ENCODE assay signal across 9 cellular contexts in genomic region chr17:42667088-42667951, GRCh38. TPM values are rescaled to one million over a fixed set of nuclear protein-coding genes. Genes with fewer than 3 reads are reported as not detected.
A peak's percentile ranks its signal among the peaks of the same experiment; 100 is the strongest.
DNase-seq lines count a peak whose midpoint lies in the region; ATAC-seq and TF ChIP-seq lines count a peak whose summit lies in the region.
"Had no signal": no experiment of that assay in that cellular context is flagged by ENCODE, and none has a peak within 500 bp of the region (broad histone marks: within the 10 kb centered on the region; RNA-seq: fewer than 3 reads in every experiment).

No MANE protein-coding gene starts in this region.

- H3K27me3 ChIP-seq in HCT116 (ENCODE audit: insufficient read depth, low read length) (no peaks in the 10 kb centered on the region), ascending aorta (no peaks in the 10 kb centered on the region)
- H3K27me3 ChIP-seq: cardiac muscle cell had no signal

- peak overlapping the region; percentile 60 for H3K4me2 ChIP-seq in HCT116 (ENCODE audit: low read length)

- peaks cover 20% of the 10 kb centered on the region in 2 experiments for H3K4me1 ChIP-seq in HCT116 (ENCODE audit: control insufficient read depth in 1 of 2, insufficient read depth in 2 of 2, low read length in 2 of 2)
- peaks cover 4 to 28% of the 10 kb centered on the region in 2 donors for H3K4me1 ChIP-seq in ascending aorta

- no peaks in the 10 kb centered on the region for H3K9me2 ChIP-seq in HCT116 (ENCODE audit: insufficient read depth)

- H3K9me3 ChIP-seq in HCT116 (ENCODE audit: control insufficient read depth in 1 of 2, insufficient read depth in 1 of 2, low read depth in 1 of 2, low read length in 2 of 2): no peaks in the 10 kb centered on the region
- H3K9me3 ChIP-seq in ascending aorta: no peaks in the 10 kb centered on the region

- H3K9ac ChIP-seq in HCT116 (ENCODE audit: low read length): peak overlapping the region; percentile 31

- H3K36me3 ChIP-seq in HCT116 (ENCODE audit: control insufficient read depth in 1 of 2, insufficient read depth in 2 of 2, low read length in 2 of 2): peaks cover 13 to 28% of the 10 kb centered on the region in 2 experiments; a peak in 2 of 4 replicates
- peaks cover 59 to 72% of the 10 kb centered on the region in 2 donors for H3K36me3 ChIP-seq in ascending aorta

- intact Hi-C loops in HCT116 (cut with micrococcal nuclease) (no loop called here), ascending aorta (cut with DNase I) (no loop called here)
- intact Hi-C loops in activated CD4-positive, alpha-beta memory T cell treated with anti-CD3 and anti-CD28 coated beads for 36 hours (cut with micrococcal nuclease): no loop called here

- H4K20me1 ChIP-seq in HCT116 (ENCODE audit: insufficient read depth): no peaks in the 10 kb centered on the region; the same call in 1 of the 2 replicates

- H3K27ac ChIP-seq in HCT116 (ENCODE audit: low read depth, low read length) (peak overlapping the region; percentile 62), ascending aorta (peak overlapping the region; percentile 79)
- H3K27ac ChIP-seq: cardiac muscle cell had no signal

- peaks cover 18% of the 10 kb centered on the region for H3K27me3 Mint-ChIP-seq in activated CD4-positive, alpha-beta memory T cell treated with anti-CD3 and anti-CD28 coated beads for 36 hours

- H3K4me3 ChIP-seq in HCT116 (replicated peaks in 1 of 2; ENCODE audit: low read depth in 1 of 2, low read length in 2 of 2) (0 out of 4 replicates have a peak overlapping the region, but pooled peaks of 1 of the 2 experiments have one; percentile 18), ascending aorta (no peak overlapping the region)
- H3K4me3 ChIP-seq: cardiac muscle cell had no signal

- H3K27ac Mint-ChIP-seq in activated CD4-positive, alpha-beta memory T cell treated with anti-CD3 and anti-CD28 coated beads for 36 hours: no peak overlapping the region

- POLR2A ChIA-PET in HCT116 (lab: Charles Lee): interaction anchor here (1.0 to 2.5 kb wide), 2 partner anchors 8 to 10 kb away, joined by 3 to 12 read pairs; partner anchors contain the start of genes PLEKHH3 and TUBG2
- POLR2A ChIA-PET in activated CD4-positive, alpha-beta memory T cell treated with anti-CD3 and anti-CD28 coated beads for 36 hours (lab: Charles Lee): interaction anchor here (1.0 kb wide), 2 partner anchors 9 to 12 kb away, joined by 3 read pairs; no protein-coding TSS in a partner anchor

- peaks cover 17% of the 10 kb centered on the region for H3K4me1 Mint-ChIP-seq in activated CD4-positive, alpha-beta memory T cell treated with anti-CD3 and anti-CD28 coated beads for 36 hours (ENCODE audit: low read depth)

- no peak overlapping the region for H2AFZ ChIP-seq in HCT116 (ENCODE audit: low read depth, low read length, poor library complexity, severe bottlenecking)

- ATAC-seq in HCT116 (peak; percentile 97), GM19035 (IDR thresholded peaks at IDR 0.05; ENCODE audit: unreplicated experiment) (no peak), GM21526 (IDR thresholded peaks at IDR 0.05; ENCODE audit: low FRiP score, unreplicated experiment) (no peak)

- CTCF ChIA-PET in HCT116 (lab: Charles Lee): interaction anchor here (1.1 to 3.4 kb wide), 4 partner anchors 9 to 89 kb away, joined by 3 to 14 read pairs (median 4); partner anchors contain the start of genes CCR10 and PLEKHH3
- CTCF ChIA-PET in activated CD4-positive, alpha-beta memory T cell treated with anti-CD3 and anti-CD28 coated beads for 36 hours (lab: Charles Lee): interaction anchor here (0.8 kb wide), 1 partner anchor 12 kb away, joined by 3 read pairs; no protein-coding TSS in a partner anchor

- TF ChIP-seq RAD21 in HCT116 (IDR thresholded peaks at IDR 0.05; ENCODE audit: low read depth): no peak

- H3K4me3 Mint-ChIP-seq in activated CD4-positive, alpha-beta memory T cell treated with anti-CD3 and anti-CD28 coated beads for 36 hours: no peak overlapping the region

- BruUV-seq in HCT116 (replicated peaks; lab: Mats Ljungman, UMichigan): no TSS peak

- TF ChIP-seq CTCF in HCT116 (IDR thresholded peaks at IDR 0.05 in 2 of 3, conservative IDR thresholded peaks at IDR 0.05 in 1 of 3; ENCODE audit: borderline replicate concordance in 1 of 3, insufficient read depth in 1 of 3, low read depth in 2 of 3, low read length in 2 of 3) (no peak), ascending aorta (IDR thresholded peaks at IDR 0.05) (no peak)

- no peaks in the 10 kb centered on the region for H3K79me2 ChIP-seq in HCT116 (ENCODE audit: insufficient read depth, low read length)

- TF ChIP-seq POLR2A in HCT116 (IDR thresholded peaks at IDR 0.05; ENCODE audit: borderline replicate concordance, extremely low read depth, insufficient read depth, insufficient read length): no peak

- peaks cover 9% of the 10 kb centered on the region for H3K36me3 Mint-ChIP-seq in activated CD4-positive, alpha-beta memory T cell treated with anti-CD3 and anti-CD28 coated beads for 36 hours

- peak; percentile 87 for DNase-seq in HCT116 (ENCODE audit: low read depth, low spot score)
- peak in 1 of 2 donors; percentile 84 for DNase-seq in ascending aorta (ENCODE audit: low spot score in 2 of 2)
- DNase-seq in hepatic stellate cell (ENCODE audit: low spot score): peak; percentile 93
- DNase-seq in stromal cell of bone marrow (ENCODE audit: low read depth): peak; percentile 75
- no peak for DNase-seq in activated CD4-positive, alpha-beta memory T cell treated with anti-CD3 and anti-CD28 coated beads for 36 hours
- no peak for DNase-seq in GF-D8 (lab: John Stamatoyannopoulos, UW)

- RAD21 ChIA-PET in HCT116 (lab: Charles Lee; ENCODE audit: low non-redundant PET in 1 of 2, low total read pairs in 2 of 2, uncharacterized antibody in 2 of 2, unreplicated experiment in 2 of 2): interaction anchor here in 1 of 2 experiments (1.0 kb wide), 1 partner anchor 12 kb away, joined by 3 read pairs; no protein-coding TSS in a partner anchor

- H3K9me3 Mint-ChIP-seq in activated CD4-positive, alpha-beta memory T cell treated with anti-CD3 and anti-CD28 coated beads for 36 hours: no peaks in the 10 kb centered on the region

TF ChIP-seq in HCT116, 20 proteins besides CTCF, POLR2A, EP300 and RAD21 (continues in another document):
- TF ChIP-seq JUND (IDR thresholded peaks at IDR 0.05) (peak; percentile 88), POLR2AphosphoS5 (IDR thresholded peaks at IDR 0.05; ENCODE audit: low read depth, low read length) (peak; percentile 73), YY1 (IDR thresholded peaks at IDR 0.05; ENCODE audit: extremely low read depth, insufficient replicate concordance, low read depth, low read length) (peak; percentile 22), MAX (IDR thresholded peaks at IDR 0.05) (no peak; the same call in 1 of the 2 replicates), SP1 (IDR thresholded peaks at IDR 0.05; ENCODE audit: low read depth) (peak; percentile 85), ATF3 (IDR thresholded peaks at IDR 0.05) (no peak), FOSL1 (IDR thresholded peaks at IDR 0.05; ENCODE audit: low read depth) (no peak; the same call in 1 of the 2 replicates)

RNA-seq across cellular contexts. Expression of gene TUBG2, which starts 8.2 kb away (rescaled TPM):
- 20.9 TPM for total RNA-seq in HCT116 (2021; ENCODE audit: unreplicated experiment)
- 23.7 and 24.1 TPM in 2 replicates for polyA plus RNA-seq in HCT116 (2012)
- total RNA-seq in ascending aorta: 73.1 TPM
- total RNA-seq in activated CD4-positive, alpha-beta memory T cell treated with anti-CD3 and anti-CD28 coated beads for 36 hours: 10 to 100 TPM in 1 of 2 experiments, 1 to 10 TPM in 1; 9.3 to 10.1 TPM

RNA-seq across cellular contexts. Expression of gene PLEKHH3, which starts 9.5 kb away (rescaled TPM):
- total RNA-seq in HCT116 (2021; ENCODE audit: unreplicated experiment): 66.3 TPM
- 64.9 and 69.0 TPM in 2 replicates for polyA plus RNA-seq in HCT116 (2012)
- 105 TPM for total RNA-seq in ascending aorta
- total RNA-seq in activated CD4-positive, alpha-beta memory T cell treated with anti-CD3 and anti-CD28 coated beads for 36 hours: 1 to 10 TPM; 1.1 to 1.2 TPM

RNA-seq across cellular contexts. Expression of gene CCR10, which starts 14.3 kb away (rescaled TPM):
- total RNA-seq in HCT116 (2021; ENCODE audit: unreplicated experiment) (0.66 TPM), ascending aorta (91.2 TPM)
- polyA plus RNA-seq in HCT116 (2012): 0.78 and 1.2 TPM in 2 replicates
- total RNA-seq in activated CD4-positive, alpha-beta memory T cell treated with anti-CD3 and anti-CD28 coated beads for 36 hours: under 1 TPM; 0.38 to 0.65 TPM

RNA-seq across cellular contexts. Expression of gene CNTNAP1, which starts 15.0 kb away (rescaled TPM):
- total RNA-seq in HCT116 (2021; ENCODE audit: unreplicated experiment) (6.4 TPM), ascending aorta (10.5 TPM)
- polyA plus RNA-seq in HCT116 (2012): 8.6 and 9.2 TPM in 2 replicates
- 1 to 10 TPM; 1.8 to 1.9 TPM for total RNA-seq in activated CD4-positive, alpha-beta memory T cell treated with anti-CD3 and anti-CD28 coated beads for 36 hours

RNA-seq across cellular contexts. Expression of gene TUBG1, which starts 57.8 kb away (rescaled TPM):
- total RNA-seq in HCT116 (2021; ENCODE audit: unreplicated experiment) (139 TPM), ascending aorta (10.5 TPM)
- polyA plus RNA-seq in HCT116 (2012): 181 and 186 TPM in 2 replicates
- total RNA-seq in activated CD4-positive, alpha-beta memory T cell treated with anti-CD3 and anti-CD28 coated beads for 36 hours: 100 to 1,000 TPM in 1 of 2 experiments, 10 to 100 TPM in 1; 92.6 to 101 TPM

Comparison
In these comparisons a context has a peak if more than half of its experiments do, and no peak if none do; other contexts are left out.
1. DNase-seq: peak in HCT116 (single experiment), hepatic stellate cell (single experiment) and stromal cell of bone marrow (single experiment); none in activated CD4-positive, alpha-beta memory T cell treated with anti-CD3 and anti-CD28 coated beads for 36 hours (single experiment) and GF-D8 (single experiment).
2. RNA of gene PLEKHH3, which starts 9.5 kb away (total RNA-seq): 105 TPM in ascending aorta (single experiment) and 66.3 TPM in HCT116 (single experiment); 1.1 to 1.2 TPM in activated CD4-positive, alpha-beta memory T cell treated with anti-CD3 and anti-CD28 coated beads for 36 hours; every median in the first group is over 10 times any median in the second.
3. RNA of gene CCR10, which starts 14.3 kb away (total RNA-seq): 91.2 TPM in ascending aorta (single experiment); 0.66 TPM in HCT116 (single experiment) and 0.38 to 0.65 TPM in activated CD4-positive, alpha-beta memory T cell treated with anti-CD3 and anti-CD28 coated beads for 36 hours; every median in the first group is over 10 times any median in the second.